23 cellular contexts compared by ENCODE assay signal in the genomic region with DNA sequence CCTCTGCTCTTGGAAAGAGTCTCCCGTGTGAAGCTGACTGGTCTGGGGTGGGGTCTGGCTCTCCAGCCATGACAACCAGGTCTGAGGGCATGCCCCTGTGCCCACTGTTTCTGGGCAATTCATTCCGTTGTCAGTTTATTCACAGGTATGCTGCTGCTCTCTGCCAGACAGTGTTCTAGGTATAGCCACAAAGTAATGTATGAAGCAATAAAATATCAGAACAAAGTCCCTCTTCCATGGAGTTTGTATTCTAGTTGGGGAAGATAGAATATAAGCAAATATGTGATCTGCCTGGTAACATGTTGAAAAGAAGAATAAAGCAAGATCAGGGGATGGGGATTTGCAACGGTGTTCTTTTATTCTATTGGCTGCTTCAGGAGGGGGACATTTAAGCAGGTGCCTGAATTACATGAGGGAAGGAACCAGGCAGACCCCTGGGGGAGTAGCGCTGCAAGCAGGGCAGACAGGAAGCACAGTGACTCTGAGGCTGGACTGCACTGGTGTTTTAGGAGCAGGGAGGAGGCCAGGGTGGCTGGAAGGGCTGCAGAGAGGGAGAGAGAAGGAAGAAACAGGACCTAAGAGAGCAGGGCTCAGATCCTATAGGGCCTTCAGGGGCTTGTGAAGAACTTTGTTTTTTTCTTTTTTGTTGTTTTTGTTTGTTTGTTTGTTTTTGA.
DNase-seq lines count a peak whose midpoint lies in the region; ATAC-seq, FAIRE-seq and TF ChIP-seq lines count a peak whose summit lies in the region.
"Had no signal": no experiment of that assay in that cellular context is flagged by ENCODE, and none has a peak within 500 bp of the region (broad histone marks: within the 10 kb centered on the region; RNA-seq: fewer than 3 reads in every experiment).

No MANE protein-coding gene starts in this region.

- TF ChIP-seq CTCF in tibial artery (IDR thresholded peaks at IDR 0.05), result no peak

- peaks cover 88% of the 10 kb centered on the region for H3K36me3 Mint-ChIP-seq in activated naive CD4-positive, alpha-beta T cell treated with anti-CD3 and anti-CD28 coated beads, Interleukin-2, amount 10 ng/mL, durations not matched to agents 7 days and 5 days
- peaks cover 82% of the 10 kb centered on the region for H3K36me3 Mint-ChIP-seq in effector memory CD8-positive, alpha-beta T cell (ENCODE audit: insufficient read depth)

- peak overlapping the region; percentile 15 for H3K27ac Mint-ChIP-seq in activated naive CD4-positive, alpha-beta T cell treated with anti-CD3 and anti-CD28 coated beads, Interleukin-2, amount 10 ng/mL, durations not matched to agents 7 days and 5 days
- peak overlapping the region; percentile 91 to 95 for H3K27ac Mint-ChIP-seq in effector memory CD8-positive, alpha-beta T cell
- H3K27ac Mint-ChIP-seq: GM23338, mesothelial cell of epicardium had no signal

- no peak for DNase-seq in activated naive CD4-positive, alpha-beta T cell treated with anti-CD3 and anti-CD28 coated beads, Interleukin-2, amount 10 ng/mL, durations not matched to agents 7 days and 5 days
- DNase-seq in activated naive CD4-positive, alpha-beta T cell treated with Interleukin-2 at 50 U/mL for 16 hours, result no peak
- peak; percentile 59 for DNase-seq in NCI-H146 treated with DMSO at 0.1 percent for 48 hours (lab: John Stamatoyannopoulos, UW; ENCODE audit: unreplicated experiment)
- DNase-seq in effector memory CD8-positive, alpha-beta T cell, result no peak
- peak; percentile 36 for DNase-seq in small intestine
- DNase-seq in tibial artery, result no peak
- DNase-seq in EL, result no peak
- DNase-seq: activated CD4-positive, alpha-beta memory T cell treated with anti-CD3 and anti-CD28 coated beads, Interleukin-2, amount 10 ng/mL, durations not matched to agents 7 days and 5 days; aorta; effector memory CD4-positive, alpha-beta T cell; esophagus squamous epithelium; KG1; left colon; NCI-H1048; NCI-H2081 treated with DMSO at 0.1 percent for 48 hours; NCI-H510A; retina; Right ventricle myocardium superior; stimulated activated CD4-positive, alpha-beta T cell treated with anti-CD3 and anti-CD28 coated beads, Interleukin-15, amount 100 ng/mL, for 24 hours; thyroid gland had no signal

- FAIRE-seq in small intestine (lab: Jason Lieb, UNC), result no peak

- CTCF ChIA-PET in activated naive CD4-positive, alpha-beta T cell treated with anti-CD3 and anti-CD28 coated beads, Interleukin-2, amount 10 ng/mL, durations not matched to agents 7 days and 5 days (lab: Charles Lee), result no interaction called here

- H3K4me1 ChIP-seq in small intestine (ENCODE audit: control insufficient read depth in 2 of 2, insufficient read depth in 1 of 2, low read depth in 1 of 2, low read length in 1 of 2), result no peaks in the 10 kb centered on the region
- peaks cover 0 to 36% (median 22%) of the 10 kb centered on the region in 4 donors for H3K4me1 ChIP-seq in tibial artery
- H3K4me1 ChIP-seq: esophagus squamous epithelium, thyroid gland had no signal

- intact Hi-C loops in tibial artery (cut with DNase I; ENCODE audit: low total_unique reads), result loop anchor here (5.0 kb wide), 1 partner anchor 38 kb away; no protein-coding TSS in a partner anchor

- H3K9me3 ChIP-seq in small intestine (ENCODE audit: control insufficient read depth, low read depth) (no peaks in the 10 kb centered on the region), tibial artery (no peaks in the 10 kb centered on the region)
- H3K9me3 ChIP-seq: esophagus squamous epithelium, thyroid gland had no signal

- H3K27ac ChIP-seq in small intestine (ENCODE audit: low read depth in 1 of 2, low read length in 1 of 2) (no peak overlapping the region), tibial artery (no peak overlapping the region)
- H3K27ac ChIP-seq: esophagus squamous epithelium, thyroid gland had no signal

- no peak overlapping the region for H3K4me3 ChIP-seq in small intestine (ENCODE audit: low read depth in 1 of 2, low read length in 2 of 2)
- H3K4me3 ChIP-seq in tibial artery, result no peak overlapping the region
- H3K4me3 ChIP-seq: esophagus squamous epithelium, GM23338, thyroid gland had no signal

- no peaks in the 10 kb centered on the region for H3K27me3 ChIP-seq in small intestine (ENCODE audit: control insufficient read depth in 2 of 2, insufficient read depth in 2 of 2, low read length in 2 of 2)
- H3K27me3 ChIP-seq in tibial artery, result no peaks in the 10 kb centered on the region
- H3K27me3 ChIP-seq: esophagus squamous epithelium, thyroid gland had no signal

- H3K36me3 ChIP-seq in small intestine (ENCODE audit: control insufficient read depth in 2 of 2, insufficient read depth in 2 of 2, low read length in 2 of 2), result peaks cover 0 to 2% of the 10 kb centered on the region in 2 donors
- H3K36me3 ChIP-seq in tibial artery, result no peaks in the 10 kb centered on the region
- H3K36me3 ChIP-seq: thyroid gland had no signal

- no peaks in the 10 kb centered on the region for H3K9me3 Mint-ChIP-seq in activated naive CD4-positive, alpha-beta T cell treated with anti-CD3 and anti-CD28 coated beads, Interleukin-2, amount 10 ng/mL, durations not matched to agents 7 days and 5 days
- no peaks in the 10 kb centered on the region for H3K9me3 Mint-ChIP-seq in effector memory CD8-positive, alpha-beta T cell
- H3K9me3 Mint-ChIP-seq: activated CD4-positive, alpha-beta memory T cell treated with anti-CD3 and anti-CD28 coated beads, Interleukin-2, amount 10 ng/mL, durations not matched to agents 7 days and 5 days; GM23338; mesothelial cell of epicardium had no signal

- peaks cover 50% of the 10 kb centered on the region for H3K4me1 Mint-ChIP-seq in activated naive CD4-positive, alpha-beta T cell treated with anti-CD3 and anti-CD28 coated beads, Interleukin-2, amount 10 ng/mL, durations not matched to agents 7 days and 5 days
- peaks cover 47 to 52% of the 10 kb centered on the region in 2 donors for H3K4me1 Mint-ChIP-seq in effector memory CD8-positive, alpha-beta T cell (ENCODE audit: low read depth in 2 of 2)
- H3K4me1 Mint-ChIP-seq: GM23338, mesothelial cell of epicardium had no signal

- no peaks in the 10 kb centered on the region for H3K27me3 Mint-ChIP-seq in activated naive CD4-positive, alpha-beta T cell treated with anti-CD3 and anti-CD28 coated beads, Interleukin-2, amount 10 ng/mL, durations not matched to agents 7 days and 5 days
- no peaks in the 10 kb centered on the region for H3K27me3 Mint-ChIP-seq in effector memory CD8-positive, alpha-beta T cell
- H3K27me3 Mint-ChIP-seq: activated CD4-positive, alpha-beta memory T cell treated with anti-CD3 and anti-CD28 coated beads, Interleukin-2, amount 10 ng/mL, durations not matched to agents 7 days and 5 days had no signal

- WGBS in small intestine, 3 donors, result 52 to 68% (median 56%) methylated on average over 4 of the region's 4 CpGs

- no peak overlapping the region for H3K4me3 Mint-ChIP-seq in activated naive CD4-positive, alpha-beta T cell treated with anti-CD3 and anti-CD28 coated beads, Interleukin-2, amount 10 ng/mL, durations not matched to agents 7 days and 5 days
- peak overlapping the region; percentile 7 to 64 for H3K4me3 Mint-ChIP-seq in effector memory CD8-positive, alpha-beta T cell
- H3K4me3 Mint-ChIP-seq: activated CD4-positive, alpha-beta memory T cell treated with anti-CD3 and anti-CD28 coated beads, Interleukin-2, amount 10 ng/mL, durations not matched to agents 7 days and 5 days; GM23338; mesothelial cell of epicardium had no signal

- ATAC-seq in effector memory CD8-positive, alpha-beta T cell (replicated peaks), result no peak
- ATAC-seq in GM19467 (IDR thresholded peaks at IDR 0.05; ENCODE audit: unreplicated experiment), result no peak
- ATAC-seq: left colon had no signal

Comparison
In these comparisons a context has a peak if more than half of its experiments do, and no peak if none do; other contexts are left out.
1. DNase-seq: peak in NCI-H146 treated with DMSO at 0.1 percent for 48 hours (single experiment) and small intestine (single experiment); none in activated naive CD4-positive, alpha-beta T cell treated with anti-CD3 and anti-CD28 coated beads, Interleukin-2, amount 10 ng/mL, durations not matched to agents 7 days and 5 days (single experiment), activated naive CD4-positive, alpha-beta T cell treated with Interleukin-2 at 50 U/mL for 16 hours (single experiment), effector memory CD8-positive, alpha-beta T cell (0 of 3), tibial artery (0 of 2) and EL (single experiment).